ENCODE assay signal across 18 cellular contexts in genomic region chr13:52707375-52707774, GRCh38. TPM values are rescaled to one million over a fixed set of nuclear protein-coding genes. Genes with fewer than 3 reads are reported as not detected.
DNase-seq lines count a peak whose midpoint lies in the region; TF ChIP-seq lines count a peak whose summit lies in the region.
"Had no signal": no experiment of that assay in that cellular context is flagged by ENCODE, and none has a peak within 500 bp of the region (broad histone marks: within the 10 kb centered on the region; RNA-seq: fewer than 3 reads in every experiment).

No MANE protein-coding gene starts in this region.

- no peak overlapping the region for H2AFZ ChIP-seq in OCI-LY7 (ENCODE audit: low read length)

- H3K4me2 ChIP-seq in OCI-LY7 (ENCODE audit: low read length) = no peak overlapping the region

- peak; percentile 16 for TF ChIP-seq CTCF in epithelial cell of proximal tubule (conservative IDR thresholded peaks at IDR 0.05; ENCODE audit: low read depth, low read length)
- TF ChIP-seq CTCF in OCI-LY7 (conservative IDR thresholded peaks at IDR 0.05; ENCODE audit: low read length) = no peak

- CTCF ChIA-PET in OCI-LY7 (lab: Charles Lee; ENCODE audit: unreplicated experiment) = no interaction called here

- H3K36me3 ChIP-seq in OCI-LY7 (ENCODE audit: insufficient read depth, low read length) = no peaks in the 10 kb centered on the region

- no peak overlapping the region for H3K27ac ChIP-seq in OCI-LY7 (ENCODE audit: low read depth, low read length, poor library complexity, severe bottlenecking)
- H3K27ac ChIP-seq: 22Rv1, gastroesophageal sphincter had no signal

- no peaks in the 10 kb centered on the region for H3K9me3 ChIP-seq in OCI-LY7 (ENCODE audit: low read length)
- H3K9me3 ChIP-seq: gastroesophageal sphincter had no signal

- H3K79me2 ChIP-seq in OCI-LY7 (ENCODE audit: insufficient read depth, low read depth, low read length) = no peaks in the 10 kb centered on the region

- H3K4me3 ChIP-seq in epithelial cell of proximal tubule (ENCODE audit: low read depth, low read length) = no peak overlapping the region
- no peak overlapping the region for H3K4me3 ChIP-seq in OCI-LY7 (ENCODE audit: low read depth, low read length, poor library complexity, severe bottlenecking)
- H3K4me3 ChIP-seq: gastroesophageal sphincter had no signal

- intact Hi-C loops in OCI-LY7 (cut with micrococcal nuclease; ENCODE audit: unreplicated experiment) = no loop called here

- POLR2A ChIA-PET in OCI-LY7 (lab: Charles Lee) = no interaction called here

- no peaks in the 10 kb centered on the region for H3K4me1 ChIP-seq in OCI-LY7 (ENCODE audit: insufficient read depth, low read length, poor library complexity, severe bottlenecking)
- H3K4me1 ChIP-seq: gastroesophageal sphincter had no signal

- DNase-seq in DMS 273 (lab: John Stamatoyannopoulos, UW; ENCODE audit: unreplicated experiment) (peak; percentile 29), DMS 273 treated with DMSO at 0.1 percent for 48 hours (lab: John Stamatoyannopoulos, UW) (no peak), ELF-1 (ENCODE audit: low read depth, low spot score) (peak; percentile 59), NCI-H1694 treated with DMSO at 0.1 percent for 48 hours (lab: John Stamatoyannopoulos, UW) (peak; percentile 26), epithelial cell of proximal tubule (ENCODE audit: low read depth) (no peak), OCI-LY7 (ENCODE audit: low spot score) (no peak), SKM-1 (lab: John Stamatoyannopoulos, UW; ENCODE audit: unreplicated experiment) (no peak)
- DNase-seq in activated CD4-positive, alpha-beta T cell treated with anti-CD3 and anti-CD28 coated beads for 48 hours = no peak
- DNase-seq: activated T-cell treated with anti-CD3 and anti-CD28 coated beads for 4 hours; CD4-positive, alpha-beta memory T cell; central memory CD4-positive, alpha-beta T cell; immature natural killer cell; NCI-H2029 treated with DMSO at 0.1 percent for 48 hours; occipital lobe; T-cell had no signal

- BruUV-seq in OCI-LY7 (replicated peaks; lab: Mats Ljungman, UMichigan) = no TSS peak

- no peaks in the 10 kb centered on the region for H3K9me2 ChIP-seq in OCI-LY7 (ENCODE audit: insufficient read depth, low read length)

- no peaks in the 10 kb centered on the region for H4K20me1 ChIP-seq in OCI-LY7 (ENCODE audit: insufficient read depth, low read length)

RNA-seq across cellular contexts. Expression of gene CNMD, which starts 32.2 kb away (rescaled TPM):
- total RNA-seq in epithelial cell of proximal tubule (2.6 TPM in 1 of 2 replicates, not detected in the other), OCI-LY7 (2022) (not detected in 2 replicates)
- total RNA-seq in OCI-LY7 (2014; rRNA removed; shearing (Covaris generic)) = not detected in 2 replicates
- total RNA-seq: CD4-positive, alpha-beta memory T cell; gastroesophageal sphincter; T-cell; ureter had no signal

RNA-seq across cellular contexts. Expression of gene SUGT1, which starts 54.7 kb away (rescaled TPM):
- total RNA-seq in epithelial cell of proximal tubule (53.0 and 61.4 TPM in 2 replicates), OCI-LY7 (2022) (55.7 and 59.0 TPM in 2 replicates)
- total RNA-seq in OCI-LY7 (2014; rRNA removed; shearing (Covaris generic)) = 32.1 and 36.6 TPM in 2 replicates

Comparison
In these comparisons a context has a peak if more than half of its experiments do, and no peak if none do; other contexts are left out.
1. DNase-seq: peak in DMS 273 (single experiment), ELF-1 (single experiment) and NCI-H1694 treated with DMSO at 0.1 percent for 48 hours (single experiment); none in DMS 273 treated with DMSO at 0.1 percent for 48 hours (single experiment), epithelial cell of proximal tubule (single experiment), activated CD4-positive, alpha-beta T cell treated with anti-CD3 and anti-CD28 coated beads for 48 hours (single experiment), OCI-LY7 (single experiment) and SKM-1 (single experiment).